Comparison of ENCODE assay signal across 14 cellular contexts in the genomic region with DNA sequence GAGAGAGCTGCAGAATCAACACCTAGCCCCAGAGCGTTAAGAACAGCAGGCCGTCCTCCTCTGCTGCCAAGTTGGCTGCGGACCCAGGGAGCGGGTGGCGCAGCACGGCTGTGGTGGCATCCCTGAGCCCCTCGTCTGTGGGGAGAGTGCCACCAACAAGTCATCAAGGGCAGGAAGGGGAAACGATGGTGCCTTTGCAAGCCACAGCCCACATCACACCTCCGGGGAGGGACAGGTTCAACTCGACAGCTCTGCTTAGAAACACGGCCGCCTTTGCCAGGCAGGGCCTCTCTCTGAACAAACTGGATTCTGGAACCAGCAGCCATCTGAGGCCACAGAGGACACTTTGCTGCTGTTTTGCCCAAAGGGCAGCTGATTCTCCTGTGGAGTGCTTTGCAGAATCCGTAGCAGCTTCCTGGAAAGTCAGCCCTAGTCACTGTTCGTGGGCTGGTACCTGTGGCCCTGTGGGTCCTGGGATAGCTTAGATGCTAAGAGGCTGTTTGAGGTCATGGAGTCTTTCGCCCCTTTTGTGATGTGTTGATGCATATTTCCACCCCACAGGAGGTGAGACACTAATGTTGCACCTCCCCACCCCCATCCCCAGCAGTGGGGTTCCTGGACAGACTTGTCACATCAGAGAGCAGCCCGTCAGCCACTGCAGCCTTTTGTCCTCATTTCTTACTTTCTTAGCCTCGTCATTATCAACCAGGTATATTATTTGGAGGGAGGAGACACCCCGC.
DNase-seq lines count a peak whose midpoint lies in the region; ATAC-seq, FAIRE-seq and TF ChIP-seq lines count a peak whose summit lies in the region.
"Had no signal": no experiment of that assay in that cellular context is flagged by ENCODE, and none has a peak within 500 bp of the region (broad histone marks: within the 10 kb centered on the region; RNA-seq: fewer than 3 reads in every experiment).

No MANE protein-coding gene starts in this region.

- WGBS in HepG2 (ENCODE audit: low lambda C conversion rate), result 72% methylated on average over 15 of the region's 18 CpGs
- 77% methylated on average over 4 of the region's 18 CpGs for WGBS in right lobe of liver (ENCODE audit: insufficient coverage, low coverage, low lambda C conversion rate, missing lambda C conversion rate)

- CTCF ChIA-PET in HepG2 (lab: Yijun Ruan, JAX; ENCODE audit: low intra/inter-chr PET ratio, low total read pairs), result no interaction called here

- H3K27me3 ChIP-seq in HepG2 (ENCODE audit: control insufficient read depth in 1 of 2, insufficient read depth in 2 of 2, low read length in 2 of 2) (no peaks in the 10 kb centered on the region), right lobe of liver (no peaks in the 10 kb centered on the region)
- H3K27me3 ChIP-seq: heart left ventricle had no signal

- no peaks in the 10 kb centered on the region for H4K20me1 ChIP-seq in HepG2 (ENCODE audit: insufficient read depth, low read length)

- H3K27ac ChIP-seq in HepG2 (ENCODE audit: extremely low read length, insufficient read depth, low read length) (no peak overlapping the region), right lobe of liver (no peak overlapping the region)
- H3K27ac ChIP-seq: epithelial cell of prostate, heart left ventricle had no signal

- peak overlapping the region; percentile 89 to 90 for H3K27ac Mint-ChIP-seq in stimulated activated naive CD8-positive, alpha-beta T cell treated with anti-CD3 and anti-CD28 coated beads, Interleukin-15, amount 100 ng/mL, for 72 hours

- no peaks in the 10 kb centered on the region for H3K79me2 ChIP-seq in HepG2 (ENCODE audit: insufficient read depth, low read length)

- H3K9me3 Mint-ChIP-seq in stimulated activated naive CD8-positive, alpha-beta T cell treated with anti-CD3 and anti-CD28 coated beads, Interleukin-15, amount 100 ng/mL, for 72 hours, result no peaks in the 10 kb centered on the region

- H3K4me2 ChIP-seq in HepG2 (ENCODE audit: low read depth, low read length), result no peak overlapping the region

- H3K4me3 Mint-ChIP-seq in stimulated activated naive CD8-positive, alpha-beta T cell treated with anti-CD3 and anti-CD28 coated beads, Interleukin-15, amount 100 ng/mL, for 72 hours, result peak overlapping the region; percentile 56

- H3K27me3 Mint-ChIP-seq in stimulated activated naive CD8-positive, alpha-beta T cell treated with anti-CD3 and anti-CD28 coated beads, Interleukin-15, amount 100 ng/mL, for 72 hours, result no peaks in the 10 kb centered on the region

- DNase-seq in HepG2 (ENCODE audit: low spot score) (no peak), right lobe of liver (no peak), left ventricle myocardium superior (peak; percentile 33), DMS 273 (lab: John Stamatoyannopoulos, UW; ENCODE audit: unreplicated experiment) (no peak)
- DNase-seq in activated T-cell treated with anti-CD3 and anti-CD28 coated beads, Interleukin-2, amount 50 U/mL, for 48 hours, result peak; percentile 65 to 70
- peak; percentile 44 to 62 for DNase-seq in stimulated activated naive CD8-positive, alpha-beta T cell treated with anti-CD3 and anti-CD28 coated beads, Interleukin-15, amount 100 ng/mL, for 72 hours
- DNase-seq: DMS79 treated with DMSO at 0.1 percent for 48 hours, heart left ventricle, left colon, NCI-H1092, NCI-H345 had no signal

- no peak overlapping the region for H3K4me3 ChIP-seq in HepG2 (replicated peaks in 1 of 3; ENCODE audit: insufficient read depth in 1 of 3, low read depth in 2 of 3, low read length in 3 of 3)
- H3K4me3 ChIP-seq in right lobe of liver, result no peak overlapping the region
- H3K4me3 ChIP-seq: heart left ventricle had no signal

- H3K4me1 ChIP-seq in HepG2 (ENCODE audit: insufficient read depth, low read length), result peaks cover 7% of the 10 kb centered on the region; the same call in 1 of the 2 replicates
- no peaks in the 10 kb centered on the region for H3K4me1 ChIP-seq in right lobe of liver

- TF ChIP-seq EP300 in HepG2 (IDR thresholded peaks at IDR 0.05; ENCODE audit: low read depth in 2 of 2, low read length in 2 of 2) (no peak), HepG2 (CRISPR knock-in tag; IDR thresholded peaks at IDR 0.05; ENCODE audit: borderline replicate concordance) (no peak)

- POLR2A ChIA-PET in HepG2 (lab: Yijun Ruan, JAX), result no interaction called here

- in situ Hi-C loops in HepG2 (cut with HindIII; ENCODE audit: extremely low pct_ligation_motif_present, low pct_unique_long_range_greater_than_20kb), result no loop called here

- no TSS peak for BruUV-seq in HepG2 (replicated peaks; lab: Mats Ljungman, UMichigan)

- intact Hi-C loops in HepG2 (cut with micrococcal nuclease; ENCODE audit: unreplicated experiment) (no loop called here), right lobe of liver (cut with DNase I) (no loop called here), left ventricle myocardium superior (cut with micrococcal nuclease) (no loop called here)

- no peak overlapping the region for H2AFZ ChIP-seq in HepG2 (ENCODE audit: low read length)

- peaks cover 66% of the 10 kb centered on the region for H3K4me1 Mint-ChIP-seq in stimulated activated naive CD8-positive, alpha-beta T cell treated with anti-CD3 and anti-CD28 coated beads, Interleukin-15, amount 100 ng/mL, for 72 hours

- ATAC-seq in HepG2, result no peak
- no peak for ATAC-seq in right lobe of liver
- peak; percentile 42 for ATAC-seq in left ventricle myocardium superior
- peak; percentile 73 for ATAC-seq in stimulated activated naive CD8-positive, alpha-beta T cell treated with anti-CD3 and anti-CD28 coated beads, Interleukin-15, amount 100 ng/mL, for 72 hours
- ATAC-seq in GM18873 (IDR thresholded peaks at IDR 0.05; ENCODE audit: low FRiP score, unreplicated experiment), result no peak
- no peak for ATAC-seq in HG03565 (IDR thresholded peaks at IDR 0.05; ENCODE audit: unreplicated experiment)
- ATAC-seq: left colon had no signal

- H3K9ac ChIP-seq in HepG2 (ENCODE audit: insufficient read depth, low read depth, low read length), result no peak overlapping the region

- no peaks in the 10 kb centered on the region for H3K36me3 ChIP-seq in HepG2 (replicated peaks in 1 of 2; ENCODE audit: control insufficient read depth in 1 of 2, insufficient read depth in 2 of 2, low read length in 2 of 2)
- no peaks in the 10 kb centered on the region for H3K36me3 ChIP-seq in right lobe of liver
- H3K36me3 ChIP-seq: heart left ventricle had no signal

- no peaks in the 10 kb centered on the region for H3K9me3 ChIP-seq in HepG2 (ENCODE audit: low read length)
- no peaks in the 10 kb centered on the region for H3K9me3 ChIP-seq in right lobe of liver
- H3K9me3 ChIP-seq: heart left ventricle had no signal

- FAIRE-seq in HepG2 (lab: Jason Lieb, UNC), result no peak

- TF ChIP-seq RAD21 in HepG2 (CRISPR knock-in tag; IDR thresholded peaks at IDR 0.05), result no peak

- TF ChIP-seq POLR2A in HepG2 (IDR thresholded peaks at IDR 0.05; ENCODE audit: insufficient read depth in 1 of 2, low read depth in 2 of 2, low read length in 2 of 2), result no peak
- TF ChIP-seq POLR2A in right lobe of liver (IDR thresholded peaks at IDR 0.05), result no peak

- TF ChIP-seq CTCF in HepG2 (CRISPR knock-in tag; IDR thresholded peaks at IDR 0.05) (no peak), right lobe of liver (IDR thresholded peaks at IDR 0.05) (no peak)

TF ChIP-seq in HepG2, 621 proteins besides CTCF, POLR2A, EP300 and RAD21:
- TF ChIP-seq, protein P1, sequence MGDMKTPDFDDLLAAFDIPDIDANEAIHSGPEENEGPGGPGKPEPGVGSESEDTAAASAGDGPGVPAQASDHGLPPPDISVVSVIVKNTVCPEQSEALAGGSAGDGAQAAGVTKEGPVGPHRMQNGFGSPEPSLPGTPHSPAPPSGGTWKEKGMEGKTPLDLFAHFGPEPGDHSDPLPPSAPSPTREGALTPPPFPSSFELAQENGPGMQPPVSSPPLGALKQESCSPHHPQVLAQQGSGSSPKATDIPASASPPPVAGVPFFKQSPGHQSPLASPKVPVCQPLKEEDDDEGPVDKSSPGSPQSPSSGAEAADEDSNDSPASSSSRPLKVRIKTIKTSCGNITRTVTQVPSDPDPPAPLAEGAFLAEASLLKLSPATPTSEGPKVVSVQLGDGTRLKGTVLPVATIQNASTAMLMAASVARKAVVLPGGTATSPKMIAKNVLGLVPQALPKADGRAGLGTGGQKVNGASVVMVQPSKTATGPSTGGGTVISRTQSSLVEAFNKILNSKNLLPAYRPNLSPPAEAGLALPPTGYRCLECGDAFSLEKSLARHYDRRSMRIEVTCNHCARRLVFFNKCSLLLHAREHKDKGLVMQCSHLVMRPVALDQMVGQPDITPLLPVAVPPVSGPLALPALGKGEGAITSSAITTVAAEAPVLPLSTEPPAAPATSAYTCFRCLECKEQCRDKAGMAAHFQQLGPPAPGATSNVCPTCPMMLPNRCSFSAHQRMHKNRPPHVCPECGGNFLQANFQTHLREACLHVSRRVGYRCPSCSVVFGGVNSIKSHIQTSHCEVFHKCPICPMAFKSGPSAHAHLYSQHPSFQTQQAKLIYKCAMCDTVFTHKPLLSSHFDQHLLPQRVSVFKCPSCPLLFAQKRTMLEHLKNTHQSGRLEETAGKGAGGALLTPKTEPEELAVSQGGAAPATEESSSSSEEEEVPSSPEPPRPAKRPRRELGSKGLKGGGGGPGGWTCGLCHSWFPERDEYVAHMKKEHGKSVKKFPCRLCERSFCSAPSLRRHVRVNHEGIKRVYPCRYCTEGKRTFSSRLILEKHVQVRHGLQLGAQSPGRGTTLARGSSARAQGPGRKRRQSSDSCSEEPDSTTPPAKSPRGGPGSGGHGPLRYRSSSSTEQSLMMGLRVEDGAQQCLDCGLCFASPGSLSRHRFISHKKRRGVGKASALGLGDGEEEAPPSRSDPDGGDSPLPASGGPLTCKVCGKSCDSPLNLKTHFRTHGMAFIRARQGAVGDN (CRISPR knock-in tag; IDR thresholded peaks at IDR 0.05), result peak; percentile 14; the same call in 1 of the 2 replicates
- TF ChIP-seq ZNF331 (CRISPR knock-in tag; IDR thresholded peaks at IDR 0.05) (no peak), EED (CRISPR knock-in tag; IDR thresholded peaks at IDR 0.05) (peak; percentile 62; the same call in 1 of the 2 replicates), ZNF224 (CRISPR knock-in tag; IDR thresholded peaks at IDR 0.05) (no peak)

Comparison
In these comparisons a context has a peak if more than half of its experiments do, and no peak if none do; other contexts are left out.
1. ATAC-seq: peak in left ventricle myocardium superior (single experiment) and stimulated activated naive CD8-positive, alpha-beta T cell treated with anti-CD3 and anti-CD28 coated beads, Interleukin-15, amount 100 ng/mL, for 72 hours (single experiment); none in HepG2 (single experiment), right lobe of liver (0 of 4), GM18873 (single experiment) and HG03565 (single experiment).
2. DNase-seq: peak in activated T-cell treated with anti-CD3 and anti-CD28 coated beads, Interleukin-2, amount 50 U/mL, for 48 hours (2 of 2), left ventricle myocardium superior (single experiment) and stimulated activated naive CD8-positive, alpha-beta T cell treated with anti-CD3 and anti-CD28 coated beads, Interleukin-15, amount 100 ng/mL, for 72 hours (2 of 2); none in HepG2 (single experiment), right lobe of liver (0 of 3) and DMS 273 (single experiment).